18 cellular contexts compared by ENCODE assay signal in genomic region chr2:140892911-140893637, GRCh38.
"Had no signal": no experiment of that assay in that cellular context is flagged by ENCODE, and none has a peak within 500 bp of the region (broad histone marks: within the 10 kb centered on the region; RNA-seq: fewer than 3 reads in every experiment).

No MANE protein-coding gene starts in this region.

- H3K36me3 ChIP-seq: colonic mucosa, lower lobe of right lung, sigmoid colon, thoracic aorta, upper lobe of right lung had no signal

- H3K9me3 ChIP-seq: colonic mucosa, lower lobe of right lung, sigmoid colon, thoracic aorta, upper lobe of right lung had no signal

- H3K4me3 Mint-ChIP-seq: activated CD8-positive, alpha-beta memory T cell treated with anti-CD3 and anti-CD28 coated beads, Interleukin-2, amount 10 ng/mL, durations not matched to agents 7 days and 5 days; activated naive CD4-positive, alpha-beta T cell treated with anti-CD3 and anti-CD28 coated beads, Interleukin-2, amount 10 ng/mL, durations not matched to agents 7 days and 5 days; activated T-cell treated with anti-CD3 and anti-CD28 coated beads, Interleukin-2, amount 50 U/mL, for 24 hours; neural crest cell; stimulated activated naive CD8-positive, alpha-beta T cell treated with anti-CD3 and anti-CD28 coated beads, Interleukin-15, amount 100 ng/mL, for 72 hours had no signal

- ATAC-seq: activated CD8-positive, alpha-beta memory T cell treated with anti-CD3 and anti-CD28 coated beads, Interleukin-2, amount 10 ng/mL, durations not matched to agents 7 days and 5 days; esophagus mucosa; lower lobe of right lung; stimulated activated naive CD8-positive, alpha-beta T cell treated with anti-CD3 and anti-CD28 coated beads, Interleukin-15, amount 100 ng/mL, for 72 hours; upper lobe of right lung had no signal

- H3K36me3 Mint-ChIP-seq: activated CD8-positive, alpha-beta memory T cell treated with anti-CD3 and anti-CD28 coated beads, Interleukin-2, amount 10 ng/mL, durations not matched to agents 7 days and 5 days; activated naive CD4-positive, alpha-beta T cell treated with anti-CD3 and anti-CD28 coated beads, Interleukin-2, amount 10 ng/mL, durations not matched to agents 7 days and 5 days had no signal

- H3K27ac ChIP-seq: colonic mucosa, lower lobe of right lung, sigmoid colon, thoracic aorta, upper lobe of right lung had no signal

- H3K27ac Mint-ChIP-seq: activated CD8-positive, alpha-beta memory T cell treated with anti-CD3 and anti-CD28 coated beads, Interleukin-2, amount 10 ng/mL, durations not matched to agents 7 days and 5 days; activated naive CD4-positive, alpha-beta T cell treated with anti-CD3 and anti-CD28 coated beads, Interleukin-2, amount 10 ng/mL, durations not matched to agents 7 days and 5 days; activated T-cell treated with anti-CD3 and anti-CD28 coated beads, Interleukin-2, amount 50 U/mL, for 24 hours had no signal

- H3K4me1 Mint-ChIP-seq: activated CD8-positive, alpha-beta memory T cell treated with anti-CD3 and anti-CD28 coated beads, Interleukin-2, amount 10 ng/mL, durations not matched to agents 7 days and 5 days; activated naive CD4-positive, alpha-beta T cell treated with anti-CD3 and anti-CD28 coated beads, Interleukin-2, amount 10 ng/mL, durations not matched to agents 7 days and 5 days; stimulated activated naive CD8-positive, alpha-beta T cell treated with anti-CD3 and anti-CD28 coated beads, Interleukin-15, amount 100 ng/mL, for 72 hours had no signal

- H3K4me3 ChIP-seq: colonic mucosa, lower lobe of right lung, sigmoid colon, thoracic aorta, upper lobe of right lung had no signal

- H3K4me1 ChIP-seq: colonic mucosa, lower lobe of right lung, sigmoid colon, upper lobe of right lung had no signal

- H3K27me3 Mint-ChIP-seq: activated CD8-positive, alpha-beta memory T cell treated with anti-CD3 and anti-CD28 coated beads, Interleukin-2, amount 10 ng/mL, durations not matched to agents 7 days and 5 days; activated naive CD4-positive, alpha-beta T cell treated with anti-CD3 and anti-CD28 coated beads, Interleukin-2, amount 10 ng/mL, durations not matched to agents 7 days and 5 days; activated T-cell treated with anti-CD3 and anti-CD28 coated beads, Interleukin-2, amount 50 U/mL, for 24 hours; stimulated activated naive CD8-positive, alpha-beta T cell treated with anti-CD3 and anti-CD28 coated beads, Interleukin-15, amount 100 ng/mL, for 72 hours had no signal

- H3K27me3 ChIP-seq: colonic mucosa, sigmoid colon, upper lobe of right lung had no signal

- DNase-seq: activated CD4-positive, alpha-beta T cell treated with anti-CD3 and anti-CD28 coated beads for 1 hour; activated CD4-positive, alpha-beta T cell treated with anti-CD3 and anti-CD28 coated beads, Interleukin-2, amount 50 U/mL, for 48 hours; activated CD8-positive, alpha-beta memory T cell treated with anti-CD3 and anti-CD28 coated beads, Interleukin-2, amount 10 ng/mL, durations not matched to agents 7 days and 5 days; activated naive CD4-positive, alpha-beta T cell treated with anti-CD3 and anti-CD28 coated beads, Interleukin-2, amount 10 ng/mL, durations not matched to agents 7 days and 5 days; activated T-cell treated with anti-CD3 and anti-CD28 coated beads, Interleukin-2, amount 50 U/mL, for 24 hours; caudate nucleus; colonic mucosa; lower lobe of right lung; midbrain; sigmoid colon; stimulated activated CD4-positive, alpha-beta T cell treated with anti-CD3 and anti-CD28 coated beads, Interleukin-1b, Interleukin-23, amount 100 ng/mL, for 48 hours; stimulated activated naive CD8-positive, alpha-beta T cell treated with anti-CD3 and anti-CD28 coated beads, Interleukin-15, amount 100 ng/mL, for 72 hours; T-helper 1 cell; T1000; upper lobe of right lung had no signal
